In the genomic region with DNA sequence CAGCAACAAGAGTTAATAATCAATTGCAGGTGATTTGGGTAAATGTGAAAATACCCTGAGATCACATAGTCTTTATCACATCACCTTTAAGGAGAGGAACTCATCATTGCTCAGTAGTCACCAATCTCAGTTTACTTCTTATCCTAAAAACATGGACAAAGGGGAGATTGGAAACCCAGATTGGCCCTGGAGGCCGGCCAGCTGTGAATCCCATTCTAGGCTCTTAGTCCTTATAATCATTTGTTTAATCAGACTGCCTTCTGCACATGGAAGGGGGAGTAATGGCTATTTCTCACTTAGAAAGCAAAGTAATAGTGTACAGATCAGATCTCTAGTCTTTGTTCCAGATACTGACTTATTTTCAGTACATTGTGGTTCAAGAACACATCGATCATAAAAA, we compare ENCODE assay signal across 27 cellular contexts. TPM values are rescaled to one million over a fixed set of nuclear protein-coding genes. Genes with fewer than 3 reads are reported as not detected.
DNase-seq lines count a peak whose midpoint lies in the region; ATAC-seq and TF ChIP-seq lines count a peak whose summit lies in the region.
"Had no signal": no experiment of that assay in that cellular context is flagged by ENCODE, and none has a peak within 500 bp of the region (broad histone marks: within the 10 kb centered on the region; RNA-seq: fewer than 3 reads in every experiment).

No MANE protein-coding gene starts in this region.

- peak overlapping the region; percentile 60 to 66 (median 63) for H3K27ac Mint-ChIP-seq in nephron
- no peak overlapping the region for H3K27ac Mint-ChIP-seq in activated CD8-positive, alpha-beta T cell treated with anti-CD3 and anti-CD28 coated beads for 36 hours
- H3K27ac Mint-ChIP-seq: activated CD4-positive, alpha-beta memory T cell treated with anti-CD3 and anti-CD28 coated beads, Interleukin-2, amount 10 ng/mL, durations not matched to agents 7 days and 5 days; activated naive CD8-positive, alpha-beta T cell; progenitor cell of endocrine pancreas; T-helper 17 cell had no signal

- H3K9me3 Mint-ChIP-seq in nephron: no peaks in the 10 kb centered on the region
- H3K9me3 Mint-ChIP-seq in activated CD8-positive, alpha-beta T cell treated with anti-CD3 and anti-CD28 coated beads for 36 hours: no peaks in the 10 kb centered on the region
- H3K9me3 Mint-ChIP-seq: activated CD4-positive, alpha-beta memory T cell treated with anti-CD3 and anti-CD28 coated beads, Interleukin-2, amount 10 ng/mL, durations not matched to agents 7 days and 5 days; central memory CD8-positive, alpha-beta T cell had no signal

- H3K36me3 Mint-ChIP-seq in nephron (ENCODE audit: low read depth): no peaks in the 10 kb centered on the region
- H3K36me3 Mint-ChIP-seq in activated CD8-positive, alpha-beta T cell treated with anti-CD3 and anti-CD28 coated beads for 36 hours (ENCODE audit: low read depth): no peaks in the 10 kb centered on the region
- H3K36me3 Mint-ChIP-seq: activated naive CD8-positive, alpha-beta T cell had no signal

- H3K4me1 Mint-ChIP-seq in nephron: peaks cover 48% of the 10 kb centered on the region
- no peaks in the 10 kb centered on the region for H3K4me1 Mint-ChIP-seq in activated CD8-positive, alpha-beta T cell treated with anti-CD3 and anti-CD28 coated beads for 36 hours (ENCODE audit: low read depth)
- H3K4me1 Mint-ChIP-seq: activated CD4-positive, alpha-beta memory T cell treated with anti-CD3 and anti-CD28 coated beads, Interleukin-2, amount 10 ng/mL, durations not matched to agents 7 days and 5 days; central memory CD8-positive, alpha-beta T cell; T-helper 17 cell had no signal

- CTCF ChIA-PET in activated CD8-positive, alpha-beta T cell treated with anti-CD3 and anti-CD28 coated beads for 36 hours (lab: Charles Lee): no interaction called here

- H3K27me3 ChIP-seq in SJCRH30 (no peaks in the 10 kb centered on the region), lower lobe of right lung (ENCODE audit: low read depth) (no peaks in the 10 kb centered on the region)

- no peak overlapping the region for H3K4me3 Mint-ChIP-seq in nephron
- H3K4me3 Mint-ChIP-seq in activated CD8-positive, alpha-beta T cell treated with anti-CD3 and anti-CD28 coated beads for 36 hours: no peak overlapping the region
- H3K4me3 Mint-ChIP-seq: activated CD4-positive, alpha-beta memory T cell treated with anti-CD3 and anti-CD28 coated beads, Interleukin-2, amount 10 ng/mL, durations not matched to agents 7 days and 5 days; activated naive CD8-positive, alpha-beta T cell; central memory CD8-positive, alpha-beta T cell; T-helper 17 cell had no signal

- H3K4me3 ChIP-seq in SJCRH30: no peak overlapping the region
- H3K4me3 ChIP-seq in skin epidermis: no peak overlapping the region
- H3K4me3 ChIP-seq in lower lobe of right lung: no peak overlapping the region

- H3K36me3 ChIP-seq in SJCRH30 (no peaks in the 10 kb centered on the region), lower lobe of right lung (no peaks in the 10 kb centered on the region)

- H3K9me3 ChIP-seq in SJCRH30 (replicated peaks): no peaks in the 10 kb centered on the region; the same call in 1 of the 2 replicates
- no peaks in the 10 kb centered on the region for H3K9me3 ChIP-seq in lower lobe of right lung

- H3K27me3 Mint-ChIP-seq in nephron (ENCODE audit: low read depth): no peaks in the 10 kb centered on the region
- H3K27me3 Mint-ChIP-seq in activated CD8-positive, alpha-beta T cell treated with anti-CD3 and anti-CD28 coated beads for 36 hours: no peaks in the 10 kb centered on the region
- H3K27me3 Mint-ChIP-seq: activated CD4-positive, alpha-beta memory T cell treated with anti-CD3 and anti-CD28 coated beads, Interleukin-2, amount 10 ng/mL, durations not matched to agents 7 days and 5 days; activated naive CD8-positive, alpha-beta T cell; progenitor cell of endocrine pancreas; T-helper 17 cell had no signal

- POLR2A ChIA-PET in activated CD8-positive, alpha-beta T cell treated with anti-CD3 and anti-CD28 coated beads for 36 hours (lab: Charles Lee): no interaction called here

- peak overlapping the region; percentile 96 for H3K27ac ChIP-seq in SJCRH30
- H3K27ac ChIP-seq in cingulate gyrus (ENCODE audit: low read depth, low read length): peak overlapping the region; percentile 92
- H3K27ac ChIP-seq in skin epidermis: peak overlapping the region in 18 of 21 experiments; percentile 2 to 84 (median 68)
- H3K27ac ChIP-seq in lower lobe of right lung: no peak overlapping the region

- intact Hi-C loops in lower lobe of right lung (cut with DNase I): no loop called here
- intact Hi-C loops in activated CD8-positive, alpha-beta T cell treated with anti-CD3 and anti-CD28 coated beads for 36 hours (cut with micrococcal nuclease): no loop called here

- no peak for TF ChIP-seq CTCF in nephron (IDR thresholded peaks at IDR 0.05; ENCODE audit: unreplicated experiment in 3 of 3)
- no peak for TF ChIP-seq CTCF in lower lobe of right lung (IDR thresholded peaks at IDR 0.05)
- no peak for TF ChIP-seq CTCF in activated CD8-positive, alpha-beta T cell treated with anti-CD3 and anti-CD28 coated beads for 36 hours (IDR thresholded peaks at IDR 0.05)

- no peak for ATAC-seq in lower lobe of right lung
- ATAC-seq in activated CD8-positive, alpha-beta T cell treated with anti-CD3 and anti-CD28 coated beads for 36 hours: no peak
- ATAC-seq: stimulated activated naive CD8-positive, alpha-beta T cell treated with anti-CD3 and anti-CD28 coated beads, Interleukin-15, Interleukin-2, amounts not matched to agents 100 U/mL and 50 U/mL, for 24 hours; T-helper 17 cell had no signal

- H3K4me1 ChIP-seq in SJCRH30 (peaks cover 56% of the 10 kb centered on the region), lower lobe of right lung (no peaks in the 10 kb centered on the region)

- DNase-seq in SJCRH30: peak in 1 of 2 experiments; percentile 44
- no peak for DNase-seq in NCI-H2107 treated with DMSO at 0.1 percent for 48 hours (lab: John Stamatoyannopoulos, UW; ENCODE audit: unreplicated experiment)
- no peak for DNase-seq in lower lobe of right lung
- no peak for DNase-seq in activated CD8-positive, alpha-beta T cell treated with anti-CD3 and anti-CD28 coated beads for 36 hours
- DNase-seq in AML-193 (lab: John Stamatoyannopoulos, UW): no peak
- DNase-seq: ACHN; activated CD4-positive, alpha-beta memory T cell treated with anti-CD3 and anti-CD28 coated beads, Interleukin-2, amount 10 ng/mL, durations not matched to agents 7 days and 5 days; activated CD4-positive, alpha-beta T cell treated with anti-CD3 and anti-CD28 coated beads for 1 hour; left ventricle myocardium superior; NCI-H1048; NCI-H1694 treated with DMSO at 0.1 percent for 48 hours; NCI-H226; NCI-H748 treated with DMSO at 0.1 percent for 48 hours; stimulated activated naive CD8-positive, alpha-beta T cell treated with anti-CD3 and anti-CD28 coated beads, Interleukin-15, Interleukin-2, amounts not matched to agents 100 U/mL and 50 U/mL, for 24 hours; T-helper 17 cell had no signal

RNA-seq across cellular contexts. Expression of gene CPB1, which starts 37.2 kb away (rescaled TPM):
- not detected in 2 replicates for total RNA-seq in SJCRH30 (2014; rRNA removed; shearing (Covaris generic))
- 0.83 TPM for total RNA-seq in lower lobe of right lung
- total RNA-seq in activated CD8-positive, alpha-beta T cell treated with anti-CD3 and anti-CD28 coated beads for 36 hours: not detected
- total RNA-seq: activated CD4-positive, alpha-beta memory T cell treated with anti-CD3 and anti-CD28 coated beads, Interleukin-2, amount 10 ng/mL, durations not matched to agents 7 days and 5 days; astrocyte; dermis microvascular lymphatic vessel endothelial cell; fibroblast of lung; H4; left ventricle myocardium superior; mononuclear cell; progenitor cell of endocrine pancreas; SK-MEL-5; T-helper 17 cell had no signal
